20 cellular contexts compared by ENCODE assay signal in the genomic region with DNA sequence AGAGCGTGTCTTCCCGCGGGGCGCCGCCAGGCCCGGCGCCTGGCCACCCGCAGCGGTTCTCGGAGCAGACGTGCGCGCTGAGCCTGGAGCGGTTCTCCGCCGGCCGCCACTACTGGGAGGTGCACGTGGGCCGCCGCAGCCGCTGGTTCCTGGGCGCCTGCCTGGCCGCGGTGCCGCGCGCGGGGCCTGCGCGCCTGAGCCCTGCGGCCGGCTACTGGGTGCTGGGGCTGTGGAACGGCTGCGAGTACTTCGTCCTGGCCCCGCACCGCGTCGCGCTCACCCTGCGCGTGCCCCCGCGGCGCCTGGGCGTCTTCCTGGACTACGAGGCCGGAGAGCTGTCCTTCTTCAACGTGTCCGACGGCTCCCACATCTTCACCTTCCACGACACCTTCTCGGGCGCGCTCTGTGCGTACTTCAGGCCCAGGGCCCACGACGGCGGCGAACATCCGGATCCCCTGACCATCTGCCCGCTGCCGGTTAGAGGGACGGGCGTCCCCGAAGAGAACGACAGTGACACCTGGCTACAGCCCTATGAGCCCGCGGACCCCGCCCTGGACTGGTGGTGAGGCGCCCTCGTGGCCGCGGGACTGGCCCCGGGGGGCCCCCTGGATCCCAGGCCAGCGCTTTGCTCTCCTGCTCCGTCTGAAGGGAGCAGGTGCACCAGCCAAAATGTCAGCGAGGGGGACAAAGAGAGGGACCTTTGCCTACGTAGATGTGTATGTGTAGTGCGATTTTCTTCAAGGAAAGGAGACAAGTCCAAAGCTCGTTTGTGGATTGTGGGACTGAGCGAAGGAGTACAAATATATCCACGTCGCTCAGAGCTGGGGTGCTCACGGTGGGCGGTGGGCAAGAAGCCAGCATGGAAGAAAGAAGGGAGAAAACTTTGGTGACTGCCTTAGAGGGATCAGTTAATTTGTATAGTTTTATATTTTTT. TPM values are rescaled to one million over a fixed set of nuclear protein-coding genes. Genes with fewer than 3 reads are reported as not detected.
DNase-seq lines count a peak whose midpoint lies in the region; ATAC-seq and TF ChIP-seq lines count a peak whose summit lies in the region.
"Had no signal": no experiment of that assay in that cellular context is flagged by ENCODE, and none has a peak within 500 bp of the region (broad histone marks: within the 10 kb centered on the region; RNA-seq: fewer than 3 reads in every experiment).

No MANE protein-coding gene starts in this region.

- H3K9me3 ChIP-seq in left ventricle myocardium inferior (replicated peaks) (no peaks in the 10 kb centered on the region), right cardiac atrium (ENCODE audit: control insufficient read depth, low read length) (no peaks in the 10 kb centered on the region), right lobe of liver (no peaks in the 10 kb centered on the region), testis (no peaks in the 10 kb centered on the region)
- H3K9me3 ChIP-seq: ovary, SJSA1, stomach had no signal

- ATAC-seq in right cardiac atrium, result no peak
- peak in 3 of 4 donors; percentile 17 to 41 (median 21) for ATAC-seq in right lobe of liver
- no peak for ATAC-seq in T-cell (replicated peaks in 1 of 4)
- ATAC-seq in HG02852 (IDR thresholded peaks at IDR 0.05; ENCODE audit: unreplicated experiment), result no peak

- H3K36me3 ChIP-seq in left ventricle myocardium inferior, result no peaks in the 10 kb centered on the region
- H3K36me3 ChIP-seq in right lobe of liver, result no peaks in the 10 kb centered on the region
- H3K36me3 ChIP-seq in testis (ENCODE audit: low read depth, missing control alignments), result no peaks in the 10 kb centered on the region
- H3K36me3 ChIP-seq: ovary, SJSA1, stomach had no signal

- H3K27ac Mint-ChIP-seq in T-cell, result no peak overlapping the region
- H3K27ac Mint-ChIP-seq in activated CD4-positive, alpha-beta memory T cell treated with anti-CD3 and anti-CD28 coated beads, Interleukin-2, amount 10 ng/mL, durations not matched to agents 7 days and 5 days, result no peak overlapping the region
- H3K27ac Mint-ChIP-seq: activated CD4-positive, alpha-beta memory T cell treated with anti-CD3 and anti-CD28 coated beads for 36 hours had no signal

- H3K4me1 ChIP-seq in left ventricle myocardium inferior, result peaks cover 21% of the 10 kb centered on the region
- no peaks in the 10 kb centered on the region for H3K4me1 ChIP-seq in right cardiac atrium (ENCODE audit: control insufficient read depth, insufficient read depth, low read length)
- H3K4me1 ChIP-seq in right lobe of liver, result no peaks in the 10 kb centered on the region
- no peaks in the 10 kb centered on the region for H3K4me1 ChIP-seq in testis
- H3K4me1 ChIP-seq: SJSA1 had no signal

- TF ChIP-seq POLR2A in right lobe of liver (IDR thresholded peaks at IDR 0.05) (no peak), testis (IDR thresholded peaks at IDR 0.05) (no peak)

- CTCF ChIA-PET in T-cell (lab: Charles Lee), result no interaction called here
- CTCF ChIA-PET in activated CD4-positive, alpha-beta memory T cell treated with anti-CD3 and anti-CD28 coated beads, Interleukin-2, amount 10 ng/mL, durations not matched to agents 7 days and 5 days (lab: Charles Lee), result no interaction called here

- POLR2A ChIA-PET in T-cell (lab: Charles Lee), result no interaction called here
- POLR2A ChIA-PET in activated CD4-positive, alpha-beta memory T cell treated with anti-CD3 and anti-CD28 coated beads, Interleukin-2, amount 10 ng/mL, durations not matched to agents 7 days and 5 days (lab: Charles Lee), result no interaction called here

- peaks cover 98% of the 10 kb centered on the region for H3K27me3 ChIP-seq in left ventricle myocardium inferior (ENCODE audit: low read depth)
- peaks cover 3% of the 10 kb centered on the region for H3K27me3 ChIP-seq in right cardiac atrium (ENCODE audit: control insufficient read depth, insufficient read depth)
- H3K27me3 ChIP-seq in right lobe of liver, result peaks cover 0 to 9% of the 10 kb centered on the region in 2 donors
- H3K27me3 ChIP-seq in testis, result no peaks in the 10 kb centered on the region
- H3K27me3 ChIP-seq: ovary had no signal

- no peak overlapping the region for H3K4me3 Mint-ChIP-seq in T-cell
- H3K4me3 Mint-ChIP-seq in activated CD4-positive, alpha-beta memory T cell treated with anti-CD3 and anti-CD28 coated beads, Interleukin-2, amount 10 ng/mL, durations not matched to agents 7 days and 5 days, result no peak overlapping the region
- H3K4me3 Mint-ChIP-seq: activated CD4-positive, alpha-beta memory T cell treated with anti-CD3 and anti-CD28 coated beads for 36 hours; CD8-positive, alpha-beta memory T cell had no signal

- H3K9me3 Mint-ChIP-seq in T-cell, result no peaks in the 10 kb centered on the region
- H3K9me3 Mint-ChIP-seq in activated CD4-positive, alpha-beta memory T cell treated with anti-CD3 and anti-CD28 coated beads, Interleukin-2, amount 10 ng/mL, durations not matched to agents 7 days and 5 days, result no peaks in the 10 kb centered on the region
- H3K9me3 Mint-ChIP-seq: activated CD4-positive, alpha-beta memory T cell treated with anti-CD3 and anti-CD28 coated beads for 36 hours had no signal

- H3K27ac ChIP-seq in left ventricle myocardium inferior (replicated peaks) (peak overlapping the region; percentile 21), right cardiac atrium (ENCODE audit: low read length) (no peak overlapping the region), right lobe of liver (no peak overlapping the region), testis (no peak overlapping the region)
- H3K27ac ChIP-seq: epithelial cell of prostate, ovary, SJSA1, stomach had no signal

- H3K4me3 ChIP-seq in left ventricle myocardium inferior, result peak overlapping the region; percentile 5
- no peak overlapping the region for H3K4me3 ChIP-seq in right cardiac atrium (ENCODE audit: low read length)
- no peak overlapping the region for H3K4me3 ChIP-seq in right lobe of liver
- H3K4me3 ChIP-seq in testis, result peak overlapping the region; percentile 29 to 43
- H3K4me3 ChIP-seq: ovary, SJSA1 had no signal

- peaks cover 1 to 3% (median 2%) of the 10 kb centered on the region in 3 donors for H3K4me1 Mint-ChIP-seq in T-cell
- H3K4me1 Mint-ChIP-seq in activated CD4-positive, alpha-beta memory T cell treated with anti-CD3 and anti-CD28 coated beads, Interleukin-2, amount 10 ng/mL, durations not matched to agents 7 days and 5 days, result no peaks in the 10 kb centered on the region

- H3K36me3 Mint-ChIP-seq in T-cell, result no peaks in the 10 kb centered on the region
- H3K36me3 Mint-ChIP-seq in activated CD4-positive, alpha-beta memory T cell treated with anti-CD3 and anti-CD28 coated beads, Interleukin-2, amount 10 ng/mL, durations not matched to agents 7 days and 5 days (ENCODE audit: low read depth), result peaks cover 4% of the 10 kb centered on the region
- H3K36me3 Mint-ChIP-seq: activated CD4-positive, alpha-beta memory T cell treated with anti-CD3 and anti-CD28 coated beads for 36 hours had no signal

- 13% methylated on average over 86 of the region's 86 CpGs for WGBS in right cardiac atrium
- 13% methylated on average over 21 of the region's 86 CpGs for WGBS in right lobe of liver (ENCODE audit: insufficient coverage, low coverage, low lambda C conversion rate, missing lambda C conversion rate)
- 9 to 11% methylated on average over 18 to 70 of the region's 86 CpGs for WGBS in testis, 2 donors

- TF ChIP-seq CTCF in left ventricle myocardium inferior (IDR thresholded peaks at IDR 0.05; ENCODE audit: borderline replicate concordance), result no peak
- TF ChIP-seq CTCF in right lobe of liver (IDR thresholded peaks at IDR 0.05), result no peak
- no peak for TF ChIP-seq CTCF in testis (IDR thresholded peaks at IDR 0.05)

- DNase-seq in left ventricle myocardium inferior, result no peak
- no peak for DNase-seq in right cardiac atrium
- DNase-seq in ecto neural progenitor cell (ENCODE audit: low spot score), result peak; percentile 60
- DNase-seq in right lobe of liver, result no peak
- no peak for DNase-seq in testis
- DNase-seq in T-cell, result no peak
- no peak for DNase-seq in activated CD4-positive, alpha-beta memory T cell treated with anti-CD3 and anti-CD28 coated beads, Interleukin-2, amount 10 ng/mL, durations not matched to agents 7 days and 5 days
- DNase-seq: activated CD4-positive, alpha-beta memory T cell treated with anti-CD3 and anti-CD28 coated beads for 36 hours; activated effector memory CD4-positive, alpha-beta T cell treated with Interleukin-2 at 50 U/mL for 16 hours; anterior cingulate cortex; CD8-positive, alpha-beta memory T cell; NCI-H187; NCI-H446 treated with DMSO at 0.1 percent for 48 hours; ovary; stomach had no signal

- intact Hi-C loops in left ventricle myocardium inferior (cut with micrococcal nuclease) (no loop called here), right cardiac atrium (cut with DNase I) (loop anchor here in 1 of 4 donors (10.0 kb wide), 1 partner anchor 195 kb away; the partner anchor contains the start of gene ZFP62), right lobe of liver (cut with DNase I) (loop anchor here in 1 of 2 donors (10.0 kb wide), 1 partner anchor 55 kb away; no protein-coding TSS in a partner anchor), testis (cut with DNase I; ENCODE audit: low total_unique reads) (no loop called here)

- peaks cover 78 to 86% of the 10 kb centered on the region in 2 donors for H3K27me3 Mint-ChIP-seq in T-cell
- H3K27me3 Mint-ChIP-seq in activated CD4-positive, alpha-beta memory T cell treated with anti-CD3 and anti-CD28 coated beads, Interleukin-2, amount 10 ng/mL, durations not matched to agents 7 days and 5 days, result peaks cover 76% of the 10 kb centered on the region

RNA-seq across cellular contexts. Expression of gene BTNL9, which starts 19.5 kb away (rescaled TPM):
- total RNA-seq in left ventricle myocardium inferior (38.5 TPM), right cardiac atrium (10 to 100 TPM in 3 of 4 donors, 1 to 10 TPM in 1; 8.0 to 44.4 (median 26.8) TPM), right lobe of liver (10 to 100 TPM in 1 of 6 experiments, 1 to 10 TPM in 5; 5.3 to 11.6 (median 7.8) TPM), testis (10 to 100 TPM; 19.0 to 28.4 TPM), T-cell (under 1 TPM in 3 of 5 donors, not detected in 2; 0.41 to 0.95 (median 0.66) TPM)
- polyA plus RNA-seq in right cardiac atrium (57.8 TPM), testis (ENCODE audit: insufficient read depth, low read depth, low replicate concordance) (8.9 TPM)
- not detected for total RNA-seq in activated CD4-positive, alpha-beta memory T cell treated with anti-CD3 and anti-CD28 coated beads, Interleukin-2, amount 10 ng/mL, durations not matched to agents 7 days and 5 days
- total RNA-seq: activated CD4-positive, alpha-beta memory T cell treated with anti-CD3 and anti-CD28 coated beads for 36 hours; CD8-positive, alpha-beta memory T cell; kidney epithelial cell; SJSA1 had no signal
- polyA plus RNA-seq: AG04450; CD8-positive, alpha-beta memory T cell had no signal

Comparison
In these comparisons a context has a peak if more than half of its experiments do, and no peak if none do; other contexts are left out.
1. H3K4me3 ChIP-seq: peak in left ventricle myocardium inferior (single experiment) and testis (2 of 2); none in right cardiac atrium (single experiment) and right lobe of liver (0 of 3).
2. ATAC-seq: peak in right lobe of liver (3 of 4); none in right cardiac atrium (0 of 2), T-cell (0 of 4) and HG02852 (single experiment).